24 cellular contexts compared by ENCODE assay signal in genomic region chr5:572398-573019, GRCh38. TPM values are rescaled to one million over a fixed set of nuclear protein-coding genes. Genes with fewer than 3 reads are reported as not detected.
A peak's percentile ranks its signal among the peaks of the same experiment; 100 is the strongest.
DNase-seq lines count a peak whose midpoint lies in the region; ATAC-seq, FAIRE-seq and TF ChIP-seq lines count a peak whose summit lies in the region.
"Had no signal": no experiment of that assay in that cellular context is flagged by ENCODE, and none has a peak within 500 bp of the region (broad histone marks: within the 10 kb centered on the region; RNA-seq: fewer than 3 reads in every experiment).

No MANE protein-coding gene starts in this region.

- H3K36me3 ChIP-seq in SK-N-SH (replicated peaks in 1 of 2; ENCODE audit: control insufficient read depth in 1 of 2, insufficient read depth in 2 of 2, low read length in 1 of 2) (no peaks in the 10 kb centered on the region), sigmoid colon (no peaks in the 10 kb centered on the region)
- H3K36me3 ChIP-seq: left lung, transverse colon had no signal

- no peak for TF ChIP-seq RAD21 in SK-N-SH (IDR thresholded peaks at IDR 0.05; ENCODE audit: low read length)

- H3K27ac Mint-ChIP-seq in WTC11 = peak overlapping the region; percentile 13; the same call in 1 of the 2 replicates
- H3K27ac Mint-ChIP-seq: activated T-helper 2 cell treated with anti-CD3 and anti-CD28 coated beads, Interferon-gamma antibody, Interleukin-2, Interleukin-4, amounts not matched to agents 10 μg/mL and 5 μg/mL and 100 μg/mL, durations not matched to agents 14 hours and 24 hours and 36 hours; stimulated activated naive CD8-positive, alpha-beta T cell treated with anti-CD3 and anti-CD28 coated beads, Interleukin-15, Interleukin-2, amounts not matched to agents 100 ng/mL and 50 ng/mL, for 24 hours had no signal

- H3K4me1 ChIP-seq in SK-N-SH (ENCODE audit: control insufficient read depth in 1 of 2, insufficient read depth in 2 of 2, low read depth in 1 of 2, low read length in 1 of 2) = no peaks in the 10 kb centered on the region
- H3K4me1 ChIP-seq in sigmoid colon = no peaks in the 10 kb centered on the region
- H3K4me1 ChIP-seq: A549, left lung, transverse colon had no signal

- no peaks in the 10 kb centered on the region for H4K20me1 ChIP-seq in SK-N-SH (ENCODE audit: insufficient read depth)

- H3K27me3 ChIP-seq in SK-N-SH (ENCODE audit: insufficient read depth) (peaks cover 25% of the 10 kb centered on the region), sigmoid colon (peaks cover 5 to 61% (median 8%) of the 10 kb centered on the region in 3 donors)

- no peak for TF ChIP-seq POLR2A in sigmoid colon (IDR thresholded peaks at IDR 0.05)

- no peak overlapping the region for H3K4me3 Mint-ChIP-seq in WTC11
- H3K4me3 Mint-ChIP-seq: stimulated activated naive CD8-positive, alpha-beta T cell treated with anti-CD3 and anti-CD28 coated beads, Interleukin-15, Interleukin-2, amounts not matched to agents 100 ng/mL and 50 ng/mL, for 24 hours had no signal

- CTCF ChIA-PET in SK-N-SH (lab: Yijun Ruan, JAX) (no interaction called here), WTC11 (lab: Charles Lee) (interaction anchor here (0.8 kb wide), 1 partner anchor 186 kb away, joined by 3 read pairs; no protein-coding TSS in a partner anchor)

- H3K4me3 ChIP-seq in SK-N-SH (ENCODE audit: low read depth in 2 of 2, low read length in 1 of 2) = no peak overlapping the region
- no peak overlapping the region for H3K4me3 ChIP-seq in sigmoid colon
- H3K4me3 ChIP-seq: A549, dorsolateral prefrontal cortex, left lung, PC-9, transverse colon had no signal

- TF ChIP-seq EP300 in SK-N-SH (IDR thresholded peaks at IDR 0.05; ENCODE audit: borderline replicate concordance in 1 of 2, low read depth in 1 of 2, low read length in 1 of 2) (no peak), sigmoid colon (IDR thresholded peaks at IDR 0.05) (no peak)

- FAIRE-seq in HTR-8/SVneo (lab: Jason Lieb, UNC) = no peak
- FAIRE-seq: A549, frontal cortex had no signal

- no peak for TF ChIP-seq CTCF in SK-N-SH (IDR thresholded peaks at IDR 0.05)
- TF ChIP-seq CTCF in WTC11 (IDR thresholded peaks at IDR 0.05) = no peak
- TF ChIP-seq CTCF in sigmoid colon (IDR thresholded peaks at IDR 0.05) = no peak

- no peak overlapping the region for H3K9ac ChIP-seq in SK-N-SH

- DNase-seq in SK-N-SH (peak; percentile 4), NCI-H2029 treated with DMSO at 0.1 percent for 48 hours (lab: John Stamatoyannopoulos, UW) (peak; percentile 61), WTC11 (ENCODE audit: low spot score) (no peak), sigmoid colon (peak; percentile 18), HuH-7.5 (ENCODE audit: low spot score) (no peak), HTR-8/SVneo (ENCODE audit: insufficient read length, low spot score) (no peak)
- DNase-seq: activated CD4-positive, CD25-positive, alpha-beta regulatory T cell treated with anti-CD3 and anti-CD28 coated beads, Interleukin-2, amount 50 U/mL, for 72 hours; DMS 273 treated with DMSO at 0.1 percent for 48 hours; dorsolateral prefrontal cortex; erythroblast; left lung; NCI-H510A; occipital lobe; PC-9; T-helper 9 cell; transverse colon had no signal

- no peak for ATAC-seq in SK-N-SH treated with all-trans-retinoic acid at 6 μM for 48 hours
- peak; percentile 59 for ATAC-seq in WTC11
- ATAC-seq in HG03565 (IDR thresholded peaks at IDR 0.05; ENCODE audit: unreplicated experiment) = no peak
- ATAC-seq: A549, left lung, sciatic nerve had no signal

- intact Hi-C loops in sigmoid colon (cut with DNase I) = no loop called here

- no peak overlapping the region for H3K27ac ChIP-seq in SK-N-SH (ENCODE audit: low read depth in 2 of 2, low read length in 1 of 2)
- no peak overlapping the region for H3K27ac ChIP-seq in sigmoid colon
- H3K27ac ChIP-seq: A549, C4-2B, dorsolateral prefrontal cortex, left lung, PC-9, transverse colon had no signal

- no peaks in the 10 kb centered on the region for H3F3A ChIP-seq in SK-N-SH (replicated peaks; ENCODE audit: insufficient read depth)

- peaks cover 22% of the 10 kb centered on the region for H3K9me3 Mint-ChIP-seq in WTC11

- H3K4me1 Mint-ChIP-seq in WTC11 = peaks cover 9% of the 10 kb centered on the region

- no peaks in the 10 kb centered on the region for H3K79me2 ChIP-seq in SK-N-SH (ENCODE audit: insufficient read depth)

- 38% methylated on average over 14 of the region's 14 CpGs for WGBS in SK-N-SH (ENCODE audit: low lambda C conversion rate)
- 65 to 71% methylated on average over 14 of the region's 14 CpGs for WGBS in sigmoid colon, 2 donors

- POLR2A ChIA-PET in SK-N-SH (lab: Yijun Ruan, JAX) (no interaction called here), WTC11 (lab: Charles Lee) (no interaction called here)

- H2AFZ ChIP-seq in SK-N-SH (ENCODE audit: low read depth) = no peak overlapping the region
- H2AFZ ChIP-seq: PC-9 had no signal

- peaks cover 26% of the 10 kb centered on the region for H3K27me3 Mint-ChIP-seq in WTC11 (ENCODE audit: low read depth)

- H3K36me3 Mint-ChIP-seq in WTC11 = peaks cover 4% of the 10 kb centered on the region

- H3K9me2 ChIP-seq in SK-N-SH = no peaks in the 10 kb centered on the region

- H3K9me3 ChIP-seq in SK-N-SH (no peaks in the 10 kb centered on the region), sigmoid colon (peaks cover 0 to 20% (median 11%) of the 10 kb centered on the region in 4 donors)

- no peak overlapping the region for H3K4me2 ChIP-seq in SK-N-SH
- H3K4me2 ChIP-seq: A549, PC-9 had no signal

TF ChIP-seq in SK-N-SH, 30 proteins besides CTCF, POLR2A, EP300 and RAD21 (continues in another document):
- TF ChIP-seq CHD2 (IDR thresholded peaks at IDR 0.05; ENCODE audit: low read length, partially characterized antibody) (no peak), FOXM1 (IDR thresholded peaks at IDR 0.05; ENCODE audit: low read depth) (no peak), NFIC (IDR thresholded peaks at IDR 0.05; ENCODE audit: borderline replicate concordance) (no peak), FOSL2 (IDR thresholded peaks at IDR 0.05; ENCODE audit: borderline replicate concordance, low read depth) (no peak), PBX3 (IDR thresholded peaks at IDR 0.05) (no peak), MEF2A (IDR thresholded peaks at IDR 0.05; ENCODE audit: borderline replicate concordance, low read depth) (no peak)

TF ChIP-seq in SK-N-SH treated with all-trans-retinoic acid at 6 μM for 48 hours, 23 proteins besides CTCF, POLR2A, EP300 and RAD21:
- TF ChIP-seq OSR1 (CRISPR knock-in tag; IDR thresholded peaks at IDR 0.05) (no peak), ZNF70 (CRISPR knock-in tag; IDR thresholded peaks at IDR 0.05) (no peak), CSDC2 (CRISPR knock-in tag; IDR thresholded peaks at IDR 0.05) (no peak), GLIS3 (CRISPR knock-in tag; IDR thresholded peaks at IDR 0.05) (no peak), ZC3H10 (CRISPR knock-in tag; IDR thresholded peaks at IDR 0.05) (no peak), SNAI2 (CRISPR knock-in tag; IDR thresholded peaks at IDR 0.05) (no peak), TCF4 (CRISPR knock-in tag; IDR thresholded peaks at IDR 0.05; ENCODE audit: borderline replicate concordance) (no peak), ARNTL (CRISPR knock-in tag; IDR thresholded peaks at IDR 0.05; ENCODE audit: borderline replicate concordance, low read depth) (no peak), ESRRG (CRISPR knock-in tag; IDR thresholded peaks at IDR 0.05) (no peak)
TF ChIP-seq in SK-N-SH treated with all-trans-retinoic acid at 6 μM for 48 hours: peak in this region for 0.

TF ChIP-seq in WTC11, 78 proteins besides CTCF, POLR2A, EP300 and RAD21:
- no peak for TF ChIP-seq ZNF671 (CRISPR knock-in tag; IDR thresholded peaks at IDR 0.05)
- TF ChIP-seq ZNF317 (CRISPR knock-in tag; IDR thresholded peaks at IDR 0.05; ENCODE audit: borderline replicate concordance, low read depth) = no peak
- no peak for TF ChIP-seq SP1 (CRISPR knock-in tag; conservative IDR thresholded peaks at IDR 0.05)
- no peak for TF ChIP-seq HMGXB4 (CRISPR knock-in tag; IDR thresholded peaks at IDR 0.05)

RNA-seq across cellular contexts. Expression of gene CEP72, which starts 39.6 kb away (rescaled TPM):
- polyA plus RNA-seq in SK-N-SH (2012; rRNA removed) (3.3 and 4.4 TPM in 2 replicates), sigmoid colon (1 to 10 TPM in 2 of 3 donors, under 1 TPM in 1; 0.60 to 7.1 (median 1.6) TPM)
- 2.3 and 3.0 TPM in 2 replicates for polyA plus RNA-seq in SK-N-SH (2012; cell fraction: cytosol; rRNA removed)
- polyA plus RNA-seq in SK-N-SH (2012; cell fraction: nucleus; rRNA removed) = 8.9 and 13.3 TPM in 2 replicates
- total RNA-seq in WTC11 (2021) (26.6 to 29.9 TPM (median 29.2 TPM) in 3 replicates), sigmoid colon (1 to 10 TPM in 2 of 4 donors, under 1 TPM in 2; 0.36 to 5.0 (median 1.4) TPM)

RNA-seq across cellular contexts. Expression of gene SLC9A3, which starts 48.3 kb away (rescaled TPM):
- polyA plus RNA-seq in SK-N-SH (2012; rRNA removed) (1.9 and 2.1 TPM in 2 replicates), sigmoid colon (10 to 100 TPM; 12.0 to 51.3 (median 19.9) TPM)
- 1.2 and 2.0 TPM in 2 replicates for polyA plus RNA-seq in SK-N-SH (2012; cell fraction: cytosol; rRNA removed)
- 1.8 and 2.3 TPM in 2 replicates for polyA plus RNA-seq in SK-N-SH (2012; cell fraction: nucleus; rRNA removed)
- total RNA-seq in WTC11 (2021) (1.2 to 1.7 TPM (median 1.6 TPM) in 3 replicates), sigmoid colon (1 to 10 TPM in 3 of 4 donors, under 1 TPM in 1; 0.83 to 2.5 (median 2.4) TPM)

Comparison
In these comparisons a context has a peak if more than half of its experiments do, and no peak if none do; other contexts are left out.
1. DNase-seq: peak in SK-N-SH (single experiment), NCI-H2029 treated with DMSO at 0.1 percent for 48 hours (single experiment) and sigmoid colon (single experiment); none in WTC11 (single experiment), HuH-7.5 (single experiment) and HTR-8/SVneo (single experiment).